ENCODE assay signal across 28 cellular contexts in genomic region chr4:128940966-128941365, GRCh38.
"Had no signal": no experiment of that assay in that cellular context is flagged by ENCODE, and none has a peak within 500 bp of the region (broad histone marks: within the 10 kb centered on the region; RNA-seq: fewer than 3 reads in every experiment).

No MANE protein-coding gene starts in this region.

- H3K9ac ChIP-seq: parathyroid adenoma had no signal

- H3K27me3 Mint-ChIP-seq: effector memory CD8-positive, alpha-beta T cell; memory B cell; naive B cell; natural killer cell treated with Interleukin-12 subunit alpha and Interleukin-12 subunit beta and Interleukin-15 and Interleukin-18, amount 100 ng/mL, for 72 hours; progenitor cell of endocrine pancreas; type B pancreatic cell had no signal

- H3K27ac ChIP-seq: gastrocnemius medialis, neutrophil, parathyroid adenoma, sigmoid colon, stomach, testis, tibial artery had no signal

- H3K79me2 ChIP-seq: parathyroid adenoma had no signal

- H3K4me1 Mint-ChIP-seq: immature natural killer cell; memory B cell; naive B cell; neural crest cell; stimulated activated effector memory CD8-positive, alpha-beta T cell treated with anti-CD3 and anti-CD28 coated beads, Interleukin-12 subunit alpha, Interleukin-12 subunit beta, amount 100 ng/mL, for 72 hours had no signal

- H3K9me3 Mint-ChIP-seq: effector memory CD8-positive, alpha-beta T cell; memory B cell; mesothelial cell of epicardium; natural killer cell treated with Interleukin-12 subunit alpha and Interleukin-12 subunit beta and Interleukin-15 and Interleukin-18, amount 100 ng/mL, for 72 hours; neural crest cell; stimulated activated effector memory CD8-positive, alpha-beta T cell treated with anti-CD3 and anti-CD28 coated beads, Interleukin-12 subunit alpha, Interleukin-12 subunit beta, amount 100 ng/mL, for 72 hours; type B pancreatic cell had no signal

- H3K4me1 ChIP-seq: gastrocnemius medialis, parathyroid adenoma, sigmoid colon, stomach, testis had no signal

- H3K4me3 Mint-ChIP-seq: effector memory CD8-positive, alpha-beta T cell; immature natural killer cell; memory B cell; mesothelial cell of epicardium; natural killer cell treated with Interleukin-12 subunit alpha and Interleukin-12 subunit beta and Interleukin-15 and Interleukin-18, amount 100 ng/mL, for 72 hours; neural crest cell; stimulated activated effector memory CD8-positive, alpha-beta T cell treated with anti-CD3 and anti-CD28 coated beads, Interleukin-12 subunit alpha, Interleukin-12 subunit beta, amount 100 ng/mL, for 72 hours; type B pancreatic cell had no signal

- H3K4me3 ChIP-seq: gastrocnemius medialis, lung, mucosa of descending colon, sigmoid colon, stomach, testis, tibial artery had no signal

- H2AFZ ChIP-seq: parathyroid adenoma had no signal

- H3K9me3 ChIP-seq: gastrocnemius medialis, mucosa of descending colon, neutrophil, sigmoid colon, testis, tibial artery had no signal

- DNase-seq: cortex of kidney; effector memory CD8-positive, alpha-beta T cell; foreskin fibroblast; gastrocnemius medialis; glutamatergic neuron; immature natural killer cell; islet precursor cell; left ventricle myocardium superior; mucosa of descending colon; naive B cell; right cardiac atrium; sigmoid colon; stimulated activated CD4-positive, alpha-beta T cell treated with anti-CD3 and anti-CD28 coated beads, Interleukin-2, amount 100 ng/mL, for 24 hours; stimulated activated CD4-positive, alpha-beta T cell treated with anti-CD3 and anti-CD28 coated beads, Interleukin-4, amount 100 ng/mL, for 24 hours; stimulated activated naive CD4-positive, alpha-beta T cell treated with Interleukin-2 at 50 U/mL for 16 hours; stomach; testis; tibial artery had no signal

- H3K27ac Mint-ChIP-seq: effector memory CD8-positive, alpha-beta T cell; immature natural killer cell; memory B cell; mesothelial cell of epicardium; naive B cell; natural killer cell treated with Interleukin-12 subunit alpha and Interleukin-12 subunit beta and Interleukin-15 and Interleukin-18, amount 100 ng/mL, for 72 hours; progenitor cell of endocrine pancreas; stimulated activated effector memory CD8-positive, alpha-beta T cell treated with anti-CD3 and anti-CD28 coated beads, Interleukin-12 subunit alpha, Interleukin-12 subunit beta, amount 100 ng/mL, for 72 hours; type B pancreatic cell had no signal

- H3K27me3 ChIP-seq: gastrocnemius medialis, neutrophil, sigmoid colon, stomach, testis, tibial artery had no signal

- H3K36me3 Mint-ChIP-seq: stimulated activated effector memory CD8-positive, alpha-beta T cell treated with anti-CD3 and anti-CD28 coated beads, Interleukin-12 subunit alpha, Interleukin-12 subunit beta, amount 100 ng/mL, for 72 hours had no signal
